Comparison of ENCODE assay signal across 19 cellular contexts in the genomic region with DNA sequence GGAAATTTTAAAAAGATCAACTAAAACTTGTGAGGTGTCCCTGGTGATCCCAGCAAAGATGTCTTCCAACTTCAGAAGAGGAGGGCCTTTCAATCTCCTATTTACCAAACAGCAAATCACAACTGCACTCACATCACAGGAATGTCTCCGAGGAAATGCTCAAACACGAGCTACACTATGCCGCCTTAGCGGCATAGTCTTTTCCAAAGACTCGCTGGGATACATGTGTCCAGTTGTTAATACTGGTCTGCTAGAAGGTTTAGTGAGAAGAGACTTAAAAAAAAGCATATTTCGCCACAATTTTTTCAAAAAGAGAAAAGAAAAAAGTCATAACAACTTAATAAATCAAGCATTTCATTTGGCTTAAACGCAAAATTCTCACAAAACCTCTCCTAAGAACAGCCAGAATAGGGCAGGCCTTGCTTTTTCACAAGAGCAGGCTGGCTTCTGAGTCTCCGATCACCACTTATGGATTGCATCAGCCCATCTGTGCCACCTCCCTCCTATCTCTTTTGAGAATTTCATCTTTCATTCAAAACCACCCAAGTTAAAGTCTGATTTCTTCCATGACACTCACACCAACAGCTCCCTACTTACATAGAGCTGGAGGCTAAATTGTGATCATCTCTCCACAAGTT.
DNase-seq lines count a peak whose midpoint lies in the region; ATAC-seq and TF ChIP-seq lines count a peak whose summit lies in the region.
"Had no signal": no experiment of that assay in that cellular context is flagged by ENCODE, and none has a peak within 500 bp of the region (broad histone marks: within the 10 kb centered on the region; RNA-seq: fewer than 3 reads in every experiment).

No MANE protein-coding gene starts in this region.

- H3K9me1 ChIP-seq in IMR-90 (ENCODE audit: insufficient read depth, low read length) = peaks cover 12% of the 10 kb centered on the region

- no peak overlapping the region for H4K8ac ChIP-seq in IMR-90 (ENCODE audit: low read depth in 2 of 2, low read length in 2 of 2)

- peaks cover 89% of the 10 kb centered on the region for H3K36me3 ChIP-seq in BLaER1
- H3K36me3 ChIP-seq in IMR-90 (ENCODE audit: control insufficient read depth, insufficient read depth, low read length) = peaks cover 16% of the 10 kb centered on the region
- H3K36me3 ChIP-seq in endodermal cell (ENCODE audit: control insufficient read depth, insufficient read depth, low read length) = peaks cover 53% of the 10 kb centered on the region
- H3K36me3 ChIP-seq: cardiac muscle cell had no signal

- H3K27ac Mint-ChIP-seq in endodermal cell (peak overlapping the region; percentile 36), osteocyte (ENCODE audit: unreplicated experiment) (peak overlapping the region; percentile 63)
- H3K27ac Mint-ChIP-seq: activated naive CD8-positive, alpha-beta T cell treated with anti-CD3 and anti-CD28 coated beads for 36 hours had no signal

- H3K23ac ChIP-seq in IMR-90 (ENCODE audit: low read depth, low read length) = no peak overlapping the region

- H3K27ac ChIP-seq in BLaER1 (0 out of 2 replicates have a peak overlapping the region, but pooled peaks have one; percentile 19), IMR-90 (ENCODE audit: insufficient read depth, low read length) (no peak overlapping the region), endodermal cell (ENCODE audit: low read depth, low read length) (no peak overlapping the region)
- H3K27ac ChIP-seq: cardiac muscle cell, psoas muscle had no signal

- H2BK120ac ChIP-seq in IMR-90 (ENCODE audit: low read depth, low read length) = no peak overlapping the region

- no peak overlapping the region for H2AFZ ChIP-seq in IMR-90 (replicated peaks; ENCODE audit: low read length, poor library complexity)

- no peak overlapping the region for H3K9ac ChIP-seq in BLaER1
- no peak overlapping the region for H3K9ac ChIP-seq in IMR-90 (ENCODE audit: low read depth, low read length)
- H3K9ac ChIP-seq in endodermal cell (ENCODE audit: extremely low read depth, low read length, poor library complexity, severe bottlenecking) = no peak overlapping the region

- no peak overlapping the region for H3K4me3 Mint-ChIP-seq in endodermal cell
- H3K4me3 Mint-ChIP-seq in osteocyte (ENCODE audit: unreplicated experiment) = no peak overlapping the region
- H3K4me3 Mint-ChIP-seq: activated naive CD8-positive, alpha-beta T cell treated with anti-CD3 and anti-CD28 coated beads for 36 hours; stimulated activated naive CD8-positive, alpha-beta T cell treated with anti-CD3 and anti-CD28 coated beads, Interleukin-15, amount 100 ng/mL, for 72 hours had no signal

- CTCF ChIA-PET in IMR-90 (lab: Yijun Ruan, JAX) = no interaction called here

- in situ Hi-C loops in IMR-90 (cut with MboI; ENCODE audit: low sequenced_read_pairs) = no loop called here

- H3K4ac ChIP-seq in IMR-90 (ENCODE audit: low read depth, low read length) = peak overlapping the region; percentile 50; the same call in 1 of the 2 replicates

- H3K4me1 ChIP-seq in BLaER1 (peaks cover 32% of the 10 kb centered on the region), IMR-90 (ENCODE audit: control insufficient read depth, insufficient read depth, low read length) (peaks cover 1% of the 10 kb centered on the region; the same call in 1 of the 2 replicates), endodermal cell (ENCODE audit: control insufficient read depth, insufficient read depth, low read length) (no peaks in the 10 kb centered on the region)
- H3K4me1 ChIP-seq: psoas muscle had no signal

- H3K9me3 ChIP-seq in BLaER1 = peaks cover 21% of the 10 kb centered on the region
- no peaks in the 10 kb centered on the region for H3K9me3 ChIP-seq in IMR-90 (ENCODE audit: control insufficient read depth, insufficient read depth, low read length)
- peaks cover 9% of the 10 kb centered on the region for H3K9me3 ChIP-seq in endodermal cell (ENCODE audit: control insufficient read depth, low read length)
- H3K9me3 ChIP-seq: psoas muscle had no signal

- H3K4me3 ChIP-seq in BLaER1 (no peak overlapping the region), IMR-90 (ENCODE audit: insufficient read depth, low read depth, low read length) (no peak overlapping the region), endodermal cell (ENCODE audit: low read length) (no peak overlapping the region)
- H3K4me3 ChIP-seq: cardiac muscle cell, psoas muscle had no signal

- no peak for TF ChIP-seq RAD21 in IMR-90 (IDR thresholded peaks at IDR 0.05; ENCODE audit: low read length)

- BruUV-seq in IMR-90 (replicated peaks; lab: Mats Ljungman, UMichigan) = no TSS peak

- no peak overlapping the region for H3K56ac ChIP-seq in IMR-90 (ENCODE audit: extremely low read depth, insufficient read depth, low read length)

- ATAC-seq in IMR-90 (ENCODE audit: low read depth) = no peak
- ATAC-seq in activated CD4-positive, CD25-positive, alpha-beta regulatory T cell treated with anti-CD3 and anti-CD28 coated beads, Interleukin-2, amount 50 U/mL, for 24 hours = no peak
- ATAC-seq: left ventricle myocardium superior; stimulated activated naive CD8-positive, alpha-beta T cell treated with anti-CD3 and anti-CD28 coated beads, Interleukin-15, amount 100 ng/mL, for 72 hours had no signal

- no peak overlapping the region for H3K14ac ChIP-seq in IMR-90 (replicated peaks; ENCODE audit: low read depth, low read length)

- H3K4me1 Mint-ChIP-seq in endodermal cell = peaks cover 28% of the 10 kb centered on the region
- peaks cover 36% of the 10 kb centered on the region for H3K4me1 Mint-ChIP-seq in osteocyte (ENCODE audit: unreplicated experiment)

- H2BK20ac ChIP-seq in IMR-90 (ENCODE audit: low read depth, low read length) = no peak overlapping the region

- TF ChIP-seq CTCF in IMR-90 (conservative IDR thresholded peaks at IDR 0.05; ENCODE audit: low read depth, low read length) = no peak
- TF ChIP-seq CTCF in endodermal cell (conservative IDR thresholded peaks at IDR 0.05) = no peak
- no peak for TF ChIP-seq CTCF in osteocyte (IDR thresholded peaks at IDR 0.05)

- no peak overlapping the region for H3K18ac ChIP-seq in IMR-90 (ENCODE audit: low read depth, low read length)

- TF ChIP-seq POLR2A in IMR-90 (IDR thresholded peaks at IDR 0.05; ENCODE audit: low read depth, low read length) = no peak

- H3K4me2 ChIP-seq in BLaER1 (no peak overlapping the region), IMR-90 (ENCODE audit: low read depth, low read length) (no peak overlapping the region)

- POLR2A ChIA-PET in IMR-90 (lab: Charles Lee; ENCODE audit: unreplicated experiment) = no interaction called here

- H3K27me3 ChIP-seq in BLaER1 (no peaks in the 10 kb centered on the region), IMR-90 (ENCODE audit: control insufficient read depth, insufficient read depth, low read length) (no peaks in the 10 kb centered on the region), endodermal cell (ENCODE audit: control insufficient read depth, insufficient read depth, low read length, poor library complexity, severe bottlenecking) (no peaks in the 10 kb centered on the region)
- H3K27me3 ChIP-seq: cardiac muscle cell had no signal

- H4K5ac ChIP-seq in IMR-90 (ENCODE audit: low read depth, low read length) = peak overlapping the region; percentile 82

- no peak overlapping the region for H2AK5ac ChIP-seq in IMR-90 (ENCODE audit: low read depth, low read length)

- intact Hi-C loops in IMR-90 (cut with micrococcal nuclease) = no loop called here

- H3K36me3 Mint-ChIP-seq in endodermal cell (ENCODE audit: low read depth) = peaks cover 27% of the 10 kb centered on the region
- peaks cover 23% of the 10 kb centered on the region for H3K36me3 Mint-ChIP-seq in osteocyte (ENCODE audit: unreplicated experiment)

- H3K27me3 Mint-ChIP-seq in endodermal cell (ENCODE audit: insufficient read depth) (no peaks in the 10 kb centered on the region), osteocyte (ENCODE audit: unreplicated experiment) (no peaks in the 10 kb centered on the region)
- H3K27me3 Mint-ChIP-seq: activated naive CD8-positive, alpha-beta T cell treated with anti-CD3 and anti-CD28 coated beads for 36 hours; stimulated activated naive CD8-positive, alpha-beta T cell treated with anti-CD3 and anti-CD28 coated beads, Interleukin-15, amount 100 ng/mL, for 72 hours had no signal

- WGBS in IMR-90 (ENCODE audit: extremely low coverage in 2 of 2, insufficient read length in 1 of 2), 2 experiments = 100% methylated on average over 1 of the region's 8 CpGs; no CpG with 5 or more reads in 1 of the 2 experiments
- WGBS in endodermal cell (ENCODE audit: insufficient coverage in 1 of 2, insufficient read length in 1 of 2), 2 experiments = 96% methylated on average over 7 to 8 of the region's 8 CpGs

- DNase-seq in IMR-90 = no peak
- DNase-seq in endodermal cell = no peak
- DNase-seq in osteocyte (ENCODE audit: extremely low spot score, unreplicated experiment) = no peak
- DNase-seq in effector CD4-positive, alpha-beta T cell = no peak
- no peak for DNase-seq in 8988T
- no peak for DNase-seq in hypothalamus (lab: John Stamatoyannopoulos, UW)
- DNase-seq: activated CD4-positive, alpha-beta T cell treated with anti-CD3 and anti-CD28 coated beads for 1 hour; activated CD8-positive, alpha-beta memory T cell treated with anti-CD3 and anti-CD28 coated beads, Interleukin-2, amount 50 U/mL, for 4 hours; activated naive CD8-positive, alpha-beta T cell treated with anti-CD3 and anti-CD28 coated beads for 36 hours; DMS 273 treated with DMSO at 0.1 percent for 48 hours; HCEC 1CT; left ventricle myocardium superior; NCI-H2029; NCI-H526; psoas muscle; stimulated activated naive CD8-positive, alpha-beta T cell treated with anti-CD3 and anti-CD28 coated beads, Interleukin-15, amount 100 ng/mL, for 72 hours had no signal

- H2BK5ac ChIP-seq in IMR-90 (ENCODE audit: low read depth, low read length, poor library complexity, severe bottlenecking) = no peak overlapping the region

- no peak overlapping the region for H2AK9ac ChIP-seq in IMR-90 (replicated peaks; ENCODE audit: low read depth, low read length, poor library complexity)

- H4K20me1 ChIP-seq in BLaER1 = no peaks in the 10 kb centered on the region; the same call in 1 of the 2 replicates
- peaks cover 2% of the 10 kb centered on the region; the same call in 1 of the 2 replicates for H4K20me1 ChIP-seq in IMR-90 (ENCODE audit: insufficient read depth, low read length)

- dilution Hi-C loops in IMR-90 (cut with HindIII; ENCODE audit: low sequenced_read_pairs, unreplicated experiment) = no loop called here

- H2BK15ac ChIP-seq in IMR-90 (ENCODE audit: low read depth, low read length) = no peak overlapping the region

- H3K9me3 Mint-ChIP-seq in endodermal cell (peaks cover 8% of the 10 kb centered on the region), osteocyte (ENCODE audit: unreplicated experiment) (no peaks in the 10 kb centered on the region)
- H3K9me3 Mint-ChIP-seq: activated naive CD8-positive, alpha-beta T cell treated with anti-CD3 and anti-CD28 coated beads for 36 hours; stimulated activated naive CD8-positive, alpha-beta T cell treated with anti-CD3 and anti-CD28 coated beads, Interleukin-15, amount 100 ng/mL, for 72 hours had no signal

- peaks cover 37 to 82% of the 10 kb centered on the region in 2 experiments; a peak in 3 of 4 replicates for H3K79me1 ChIP-seq in IMR-90 (ENCODE audit: low read depth in 1 of 2, low read length in 2 of 2)

- peak overlapping the region; percentile 21; the same call in 1 of the 2 replicates for H4K91ac ChIP-seq in IMR-90 (ENCODE audit: insufficient read depth, low read depth, low read length)

TF ChIP-seq in IMR-90, 13 proteins besides CTCF, POLR2A, EP300 and RAD21:
- no peak for TF ChIP-seq RCOR1 (IDR thresholded peaks at IDR 0.05; ENCODE audit: insufficient replicate concordance, low read length)
